7 cellular contexts compared by ENCODE assay signal in genomic region chr4:150779707-150780106, GRCh38.
"Had no signal": no experiment of that assay in that cellular context is flagged by ENCODE, and none has a peak within 500 bp of the region (broad histone marks: within the 10 kb centered on the region; RNA-seq: fewer than 3 reads in every experiment).

No MANE protein-coding gene starts in this region.

- ATAC-seq: GM12878 had no signal

- DNase-seq: GDM1, GF-D8 had no signal

- H3K4me3 ChIP-seq: GM12878 had no signal

- FAIRE-seq: GM12891, GM12892, GM18507, GM19239 had no signal
